ENCODE assay signal across 27 cellular contexts in the genomic region with DNA sequence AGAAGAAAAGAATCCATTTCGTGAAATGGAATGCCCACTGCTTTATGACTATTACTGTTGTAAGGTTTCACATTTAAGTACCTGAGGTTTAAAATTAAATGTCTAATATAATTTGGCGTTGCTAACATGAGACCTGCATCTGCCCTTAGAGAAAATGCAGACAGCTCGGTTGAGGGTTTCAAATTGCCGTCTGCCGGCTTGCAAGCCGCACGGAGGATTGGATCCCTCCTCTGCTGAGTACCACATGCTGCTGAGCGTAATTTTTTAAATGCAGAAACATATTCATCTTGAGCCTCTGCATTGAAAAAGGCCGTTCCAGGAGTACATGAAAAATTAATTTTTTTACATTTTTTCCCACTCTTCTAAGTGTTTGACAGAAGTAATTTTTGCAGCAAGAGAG.
"Had no signal": no experiment of that assay in that cellular context is flagged by ENCODE, and none has a peak within 500 bp of the region (broad histone marks: within the 10 kb centered on the region; RNA-seq: fewer than 3 reads in every experiment).

No MANE protein-coding gene starts in this region.

- FAIRE-seq: endothelial cell of umbilical vein, small intestine had no signal

- H3K27ac ChIP-seq: esophagus muscularis mucosa, heart right ventricle, lower lobe of right lung, neutrophil, parathyroid adenoma, right lobe of liver, thyroid gland had no signal

- H3K9me3 ChIP-seq: lower lobe of right lung, neutrophil, right lobe of liver, thyroid gland had no signal

- H3K4me1 Mint-ChIP-seq: naive thymus-derived CD8-positive, alpha-beta T cell; stimulated activated naive CD8-positive, alpha-beta T cell treated with anti-CD3 and anti-CD28 coated beads, Interleukin-15, amount 100 ng/mL, for 72 hours had no signal

- H3K27me3 Mint-ChIP-seq: progenitor cell of endocrine pancreas, type B pancreatic cell had no signal

- H3K4me1 ChIP-seq: lower lobe of right lung, parathyroid adenoma, right lobe of liver, thyroid gland had no signal

- H3K27ac Mint-ChIP-seq: immature natural killer cell; naive thymus-derived CD8-positive, alpha-beta T cell; progenitor cell of endocrine pancreas; stimulated activated naive CD8-positive, alpha-beta T cell treated with anti-CD3 and anti-CD28 coated beads, Interleukin-15, amount 100 ng/mL, for 72 hours; type B pancreatic cell had no signal

- H3K4me3 Mint-ChIP-seq: immature natural killer cell; naive thymus-derived CD8-positive, alpha-beta T cell; stimulated activated naive CD8-positive, alpha-beta T cell treated with anti-CD3 and anti-CD28 coated beads, Interleukin-15, amount 100 ng/mL, for 72 hours; type B pancreatic cell had no signal

- DNase-seq: cortex of kidney; effector CD8-positive, alpha-beta T cell; foreskin melanocyte; glutamatergic neuron; heart right ventricle; hypothalamus; immature natural killer cell; kidney glomerular epithelial cell; left colon; left ventricle myocardium superior; lower lobe of right lung; naive thymus-derived CD8-positive, alpha-beta T cell; right lobe of liver; small intestine; stimulated activated CD4-positive, alpha-beta T cell treated with anti-CD3 and anti-CD28 coated beads, Interleukin-12 subunit alpha, Interleukin-12 subunit beta, amount 100 ng/mL, for 4 hours; stimulated activated CD4-positive, alpha-beta T cell treated with anti-CD3 and anti-CD28 coated beads, Interleukin-1b, Interleukin-23, amount 100 ng/mL, for 48 hours; stimulated activated CD4-positive, alpha-beta T cell treated with anti-CD3 and anti-CD28 coated beads, Interleukin-4, amount 100 ng/mL, for 1 hour; stimulated activated CD8-positive, alpha-beta memory T cell treated with anti-CD3 and anti-CD28 coated beads, Interleukin-4, amount 100 ng/mL, for 48 hours; stimulated activated naive CD4-positive, alpha-beta T cell; stimulated activated naive CD8-positive, alpha-beta T cell treated with anti-CD3 and anti-CD28 coated beads, Interleukin-15, amount 100 ng/mL, for 72 hours; thyroid gland had no signal

- H3K36me3 ChIP-seq: neutrophil, thyroid gland had no signal

- H3K79me2 ChIP-seq: parathyroid adenoma had no signal

- H3K9ac ChIP-seq: parathyroid adenoma had no signal

- H3K4me3 ChIP-seq: esophagus muscularis mucosa, heart right ventricle, lower lobe of right lung, right lobe of liver, thyroid gland had no signal

- ATAC-seq: heart right ventricle; left colon; left ventricle myocardium superior; lower lobe of right lung; naive thymus-derived CD8-positive, alpha-beta T cell; right lobe of liver; stimulated activated naive CD8-positive, alpha-beta T cell treated with anti-CD3 and anti-CD28 coated beads, Interleukin-15, amount 100 ng/mL, for 72 hours had no signal

- H3K27me3 ChIP-seq: esophagus muscularis mucosa, heart right ventricle, neutrophil, right lobe of liver, thyroid gland had no signal

- H2AFZ ChIP-seq: parathyroid adenoma had no signal
